Comparison of ENCODE assay signal across 22 cellular contexts in genomic region chr1:210441028-210441427, GRCh38.
DNase-seq lines count a peak whose midpoint lies in the region; ATAC-seq and TF ChIP-seq lines count a peak whose summit lies in the region.
"Had no signal": no experiment of that assay in that cellular context is flagged by ENCODE, and none has a peak within 500 bp of the region (broad histone marks: within the 10 kb centered on the region; RNA-seq: fewer than 3 reads in every experiment).

No MANE protein-coding gene starts in this region.

- H3K9me3 Mint-ChIP-seq in nephron progenitor cell, result no peaks in the 10 kb centered on the region
- H3K9me3 Mint-ChIP-seq: activated naive CD8-positive, alpha-beta T cell treated with anti-CD3 and anti-CD28 coated beads for 36 hours; endodermal cell; stimulated activated naive CD8-positive, alpha-beta T cell treated with anti-CD3 and anti-CD28 coated beads, Interleukin-15, amount 100 ng/mL, for 72 hours had no signal

- H3F3A ChIP-seq in Loucy (ENCODE audit: low read depth), result no peaks in the 10 kb centered on the region

- H3K4me1 Mint-ChIP-seq in nephron progenitor cell, result peaks cover 6% of the 10 kb centered on the region
- H3K4me1 Mint-ChIP-seq: endodermal cell had no signal

- peaks cover 23% of the 10 kb centered on the region for H3K4me1 ChIP-seq in Loucy (ENCODE audit: insufficient read depth, low read length, poor library complexity, severe bottlenecking)
- H3K4me1 ChIP-seq in adipocyte (ENCODE audit: control insufficient read depth, insufficient read depth, low read length), result peaks cover 10% of the 10 kb centered on the region
- H3K4me1 ChIP-seq: body of pancreas, Caco-2, colonic mucosa, left lung, tibial nerve had no signal

- H3K4me3 Mint-ChIP-seq in nephron progenitor cell, result no peak overlapping the region
- H3K4me3 Mint-ChIP-seq: activated naive CD8-positive, alpha-beta T cell treated with anti-CD3 and anti-CD28 coated beads for 36 hours; B cell; endodermal cell; stimulated activated naive CD8-positive, alpha-beta T cell treated with anti-CD3 and anti-CD28 coated beads, Interleukin-15, amount 100 ng/mL, for 72 hours had no signal

- no peaks in the 10 kb centered on the region for H3K9me2 ChIP-seq in Loucy (replicated peaks; ENCODE audit: low read depth, low read length)

- H4K20me1 ChIP-seq in Loucy (ENCODE audit: insufficient read depth, low read length, poor library complexity, severe bottlenecking), result no peaks in the 10 kb centered on the region

- no peak overlapping the region for H2AFZ ChIP-seq in Loucy (ENCODE audit: low read length)

- DNase-seq in AG10803 (ENCODE audit: low read depth) (peak; percentile 39), adipocyte (ENCODE audit: low read depth) (peak; percentile 24), nephron progenitor cell (no peak), NCI-H345 (lab: John Stamatoyannopoulos, UW) (no peak)
- DNase-seq: activated CD4-positive, alpha-beta T cell treated with anti-CD3 and anti-CD28 coated beads for 4 hours; activated naive CD8-positive, alpha-beta T cell treated with anti-CD3 and anti-CD28 coated beads for 36 hours; body of pancreas; Caco-2; colonic mucosa; endodermal cell; glutamatergic neuron; left lung; midbrain; NCI-H446; stimulated activated CD4-positive, alpha-beta T cell treated with anti-CD3 and anti-CD28 coated beads, Interleukin-4, amount 100 ng/mL, for 24 hours; stimulated activated naive CD8-positive, alpha-beta T cell treated with anti-CD3 and anti-CD28 coated beads, Interleukin-15, amount 100 ng/mL, for 72 hours had no signal

- H3K27ac Mint-ChIP-seq in nephron progenitor cell, result peak overlapping the region; percentile 75
- H3K27ac Mint-ChIP-seq: activated naive CD8-positive, alpha-beta T cell treated with anti-CD3 and anti-CD28 coated beads for 36 hours; B cell; endodermal cell; stimulated activated naive CD8-positive, alpha-beta T cell treated with anti-CD3 and anti-CD28 coated beads, Interleukin-15, amount 100 ng/mL, for 72 hours had no signal

- H3K9ac ChIP-seq in Loucy (ENCODE audit: low read depth, low read length, poor library complexity, severe bottlenecking), result no peak overlapping the region
- H3K9ac ChIP-seq in adipocyte (ENCODE audit: low read length), result no peak overlapping the region

- no peak overlapping the region for H3K4me2 ChIP-seq in Loucy (ENCODE audit: low read depth, low read length, poor library complexity, severe bottlenecking)

- H3K4me3 ChIP-seq in AG10803 (ENCODE audit: low read length) (no peak overlapping the region), Loucy (ENCODE audit: low read length, poor library complexity, severe bottlenecking) (no peak overlapping the region), adipocyte (ENCODE audit: low read length) (no peak overlapping the region)
- H3K4me3 ChIP-seq: body of pancreas, colonic mucosa, left lung, tibial nerve had no signal

- TF ChIP-seq CTCF in AG10803 (conservative IDR thresholded peaks at IDR 0.05; ENCODE audit: low read length) (no peak), Loucy (conservative IDR thresholded peaks at IDR 0.05; ENCODE audit: low read length) (peak; percentile 28), nephron progenitor cell (IDR thresholded peaks at IDR 0.05) (no peak)

- H3K36me3 ChIP-seq in Loucy (ENCODE audit: insufficient read depth, low read length) (no peaks in the 10 kb centered on the region), adipocyte (ENCODE audit: control insufficient read depth, insufficient read depth, low read length, severe bottlenecking) (no peaks in the 10 kb centered on the region)
- H3K36me3 ChIP-seq: colonic mucosa, left lung, tibial nerve had no signal

- no peaks in the 10 kb centered on the region for H3K27me3 Mint-ChIP-seq in nephron progenitor cell (ENCODE audit: low read depth, poor library complexity)
- H3K27me3 Mint-ChIP-seq: activated naive CD8-positive, alpha-beta T cell treated with anti-CD3 and anti-CD28 coated beads for 36 hours; B cell; stimulated activated naive CD8-positive, alpha-beta T cell treated with anti-CD3 and anti-CD28 coated beads, Interleukin-15, amount 100 ng/mL, for 72 hours had no signal

- H3K36me3 Mint-ChIP-seq in nephron progenitor cell (ENCODE audit: low read depth), result no peaks in the 10 kb centered on the region
- H3K36me3 Mint-ChIP-seq: activated naive CD8-positive, alpha-beta T cell treated with anti-CD3 and anti-CD28 coated beads for 36 hours had no signal

- ATAC-seq in HG03196 (IDR thresholded peaks at IDR 0.05; ENCODE audit: unreplicated experiment), result no peak
- no peak for ATAC-seq in GM21526 (IDR thresholded peaks at IDR 0.05; ENCODE audit: low FRiP score, unreplicated experiment)
- ATAC-seq: body of pancreas; HCT116; left lung; stimulated activated naive CD8-positive, alpha-beta T cell treated with anti-CD3 and anti-CD28 coated beads, Interleukin-15, amount 100 ng/mL, for 72 hours had no signal

- no peaks in the 10 kb centered on the region for H3K79me2 ChIP-seq in Loucy (ENCODE audit: insufficient read depth, low read length)

- H3K27me3 ChIP-seq in Loucy (ENCODE audit: insufficient read depth, low read length, poor library complexity, severe bottlenecking), result no peaks in the 10 kb centered on the region
- no peaks in the 10 kb centered on the region for H3K27me3 ChIP-seq in adipocyte (replicated peaks; ENCODE audit: control insufficient read depth, insufficient read depth, low read length)
- H3K27me3 ChIP-seq: body of pancreas, colonic mucosa, left lung, tibial nerve had no signal

- H3K9me3 ChIP-seq in Loucy (ENCODE audit: insufficient read depth, low read depth, low read length) (no peaks in the 10 kb centered on the region), adipocyte (ENCODE audit: control insufficient read depth, low read length) (no peaks in the 10 kb centered on the region)
- H3K9me3 ChIP-seq: body of pancreas, Caco-2, colonic mucosa, left lung, tibial nerve had no signal

Comparison
In these comparisons a context has a peak if more than half of its experiments do, and no peak if none do; other contexts are left out.
1. DNase-seq: peak in AG10803 (single experiment) and adipocyte (single experiment); none in nephron progenitor cell (single experiment) and NCI-H345 (single experiment).